In genomic region chr7:116952640-116953371, GRCh38 we compare ENCODE assay signal across 7 cellular contexts. TPM values are rescaled to one million over a fixed set of nuclear protein-coding genes. Genes with fewer than 3 reads are reported as not detected.
A peak's percentile ranks its signal among the peaks of the same experiment; 100 is the strongest.
DNase-seq lines count a peak whose midpoint lies in the region; ATAC-seq and TF ChIP-seq lines count a peak whose summit lies in the region.

No MANE protein-coding gene starts in this region.

- H3K9me3 ChIP-seq in HCT116 (ENCODE audit: control insufficient read depth in 1 of 2, insufficient read depth in 1 of 2, low read depth in 1 of 2, low read length in 2 of 2) (no peaks in the 10 kb centered on the region), neuron (ENCODE audit: low read length) (no peaks in the 10 kb centered on the region)

- H3K4me1 ChIP-seq in HCT116 (ENCODE audit: control insufficient read depth in 1 of 2, insufficient read depth in 2 of 2, low read length in 2 of 2) (peaks cover 13 to 33% of the 10 kb centered on the region in 2 experiments), foreskin keratinocyte (peaks cover 15% of the 10 kb centered on the region), neuron (ENCODE audit: insufficient read depth, low read length) (peaks cover 18% of the 10 kb centered on the region)

- H3K9me2 ChIP-seq in HCT116 (ENCODE audit: insufficient read depth): no peaks in the 10 kb centered on the region

- peak overlapping the region; percentile 89 for H3K9ac ChIP-seq in HCT116 (ENCODE audit: low read length)

- DNase-seq in GM04504 (ENCODE audit: low read depth): peak; percentile 4
- DNase-seq in HCT116 (ENCODE audit: low read depth, low spot score): peak; percentile 28
- peak; percentile 64 for DNase-seq in NCI-H1694 (lab: John Stamatoyannopoulos, UW)
- DNase-seq in WTC11 (ENCODE audit: low spot score): peak; percentile 38
- DNase-seq in foreskin keratinocyte: peak in 1 of 2 donors; percentile 32
- no peak for DNase-seq in stimulated activated CD4-positive, alpha-beta T cell treated with anti-CD3 and anti-CD28 coated beads, Interleukin-15, amount 100 ng/mL, for 24 hours

- H3K36me3 ChIP-seq in HCT116 (ENCODE audit: control insufficient read depth in 1 of 2, insufficient read depth in 2 of 2, low read length in 2 of 2) (no peaks in the 10 kb centered on the region), neuron (ENCODE audit: insufficient read depth, low read length) (no peaks in the 10 kb centered on the region)

- no peak for TF ChIP-seq RAD21 in HCT116 (IDR thresholded peaks at IDR 0.05; ENCODE audit: low read depth)

- peaks cover 44% of the 10 kb centered on the region for H3K4me1 Mint-ChIP-seq in WTC11

- 0 out of 2 replicates have a peak, but pooled peaks cover 2% of the 10 kb centered on the region for H3K36me3 Mint-ChIP-seq in WTC11

- RAD21 ChIA-PET in HCT116 (lab: Charles Lee; ENCODE audit: low non-redundant PET in 1 of 2, low total read pairs in 2 of 2, uncharacterized antibody in 2 of 2, unreplicated experiment in 2 of 2): no interaction called here

- no peaks in the 10 kb centered on the region for H3K27me3 ChIP-seq in HCT116 (ENCODE audit: insufficient read depth, low read length)
- no peaks in the 10 kb centered on the region for H3K27me3 ChIP-seq in foreskin keratinocyte
- H3K27me3 ChIP-seq in neuron (ENCODE audit: insufficient read depth, low read length): no peaks in the 10 kb centered on the region

- BruUV-seq in HCT116 (replicated peaks; lab: Mats Ljungman, UMichigan): TSS peak; percentile 90

- H3K4me3 ChIP-seq in HCT116 (replicated peaks in 1 of 2; ENCODE audit: low read depth in 1 of 2, low read length in 2 of 2): peak overlapping the region; percentile 76 to 84
- peak overlapping the region; percentile 86 for H3K4me3 ChIP-seq in neuron (ENCODE audit: low read length)

- H3K9me3 Mint-ChIP-seq in WTC11: no peaks in the 10 kb centered on the region

- TF ChIP-seq POLR2A in HCT116 (IDR thresholded peaks at IDR 0.05; ENCODE audit: borderline replicate concordance, extremely low read depth, insufficient read depth, insufficient read length): no peak

- H3K27ac ChIP-seq in HCT116 (ENCODE audit: low read depth, low read length) (peak overlapping the region; percentile 86), foreskin keratinocyte (peak overlapping the region; percentile 61)

- H4K20me1 ChIP-seq in HCT116 (ENCODE audit: insufficient read depth): no peaks in the 10 kb centered on the region

- TF ChIP-seq CTCF in HCT116 (IDR thresholded peaks at IDR 0.05 in 2 of 3, conservative IDR thresholded peaks at IDR 0.05 in 1 of 3; ENCODE audit: borderline replicate concordance in 1 of 3, insufficient read depth in 1 of 3, low read depth in 2 of 3, low read length in 2 of 3): no peak
- TF ChIP-seq CTCF in WTC11 (IDR thresholded peaks at IDR 0.05): no peak
- TF ChIP-seq CTCF in foreskin keratinocyte (conservative IDR thresholded peaks at IDR 0.05): no peak

- CTCF ChIA-PET in HCT116 (lab: Charles Lee) (interaction anchor here (1.8 kb wide), 2 partner anchors 22 to 33 kb away, joined by 4 to 6 read pairs; no protein-coding TSS in a partner anchor), WTC11 (lab: Charles Lee) (interaction anchor here (0.6 to 1.2 kb wide), 2 partner anchors 21 to 166 kb away, joined by 4 to 6 read pairs; no protein-coding TSS in a partner anchor)

- peaks cover 20% of the 10 kb centered on the region for H3K79me2 ChIP-seq in HCT116 (ENCODE audit: insufficient read depth, low read length)

- intact Hi-C loops in HCT116 (cut with micrococcal nuclease): no loop called here

- H3K4me2 ChIP-seq in HCT116 (ENCODE audit: low read length): peak overlapping the region; percentile 98

- ATAC-seq in HCT116 (peak; percentile 40), WTC11 (peak; percentile 49), foreskin keratinocyte (peak; percentile 30)

- peak overlapping the region; percentile 98 for H3K27ac Mint-ChIP-seq in WTC11

- H2AFZ ChIP-seq in HCT116 (ENCODE audit: low read depth, low read length, poor library complexity, severe bottlenecking) (peak overlapping the region; percentile 99), neuron (ENCODE audit: low read depth, low read length) (peak overlapping the region; percentile 91)

- POLR2A ChIA-PET in HCT116 (lab: Charles Lee) (interaction anchor here (0.5 to 1.1 kb wide), 2 partner anchors 11 to 425 kb away, joined by 3 to 5 read pairs; no protein-coding TSS in a partner anchor), WTC11 (lab: Charles Lee) (interaction anchor here (0.8 to 1.2 kb wide), 2 partner anchors 20 to 21 kb away, joined by 3 read pairs; no protein-coding TSS in a partner anchor)

- peaks cover 4% of the 10 kb centered on the region for H3K27me3 Mint-ChIP-seq in WTC11 (ENCODE audit: low read depth)

- H3K4me3 Mint-ChIP-seq in WTC11: peak overlapping the region; percentile 84

TF ChIP-seq in HCT116, 20 proteins besides CTCF, POLR2A, EP300 and RAD21:
- no peak for TF ChIP-seq ATF3 (IDR thresholded peaks at IDR 0.05)
- TF ChIP-seq MAX (IDR thresholded peaks at IDR 0.05): 0 out of 2 replicates have a peak, but pooled peaks have one; percentile 16

TF ChIP-seq in WTC11, 78 proteins besides CTCF, POLR2A, EP300 and RAD21:
- TF ChIP-seq RORB (CRISPR knock-in tag; IDR thresholded peaks at IDR 0.05): no peak
- peak; percentile 28; the same call in 1 of the 2 replicates for TF ChIP-seq FOXP4 (CRISPR knock-in tag; IDR thresholded peaks at IDR 0.05)
- peak; percentile 60 for TF ChIP-seq USF1 (CRISPR knock-in tag; IDR thresholded peaks at IDR 0.05)
- no peak for TF ChIP-seq ATF3 (CRISPR knock-in tag; conservative IDR thresholded peaks at IDR 0.05)
- no peak for TF ChIP-seq NR2C2 (CRISPR knock-in tag; IDR thresholded peaks at IDR 0.05)

RNA-seq across cellular contexts. Expression of gene ST7, which starts 0.5 kb away (rescaled TPM):
- total RNA-seq in HCT116 (2021; ENCODE audit: unreplicated experiment): 12.6 TPM
- 6.2 and 7.9 TPM in 2 replicates for polyA plus RNA-seq in HCT116 (2012)
- 9.0 to 12.4 TPM (median 10.3 TPM) in 3 replicates for total RNA-seq in WTC11 (2021)
- total RNA-seq in foreskin keratinocyte: 15.4 and 15.6 TPM in 2 replicates
- polyA plus RNA-seq in foreskin keratinocyte: 11.7 and 13.3 TPM in 2 replicates
